In genomic region chr9:107274096-107274495, GRCh38 we compare ENCODE assay signal across 12 cellular contexts. TPM values are rescaled to one million over a fixed set of nuclear protein-coding genes. Genes with fewer than 3 reads are reported as not detected.
DNase-seq lines count a peak whose midpoint lies in the region; ATAC-seq and TF ChIP-seq lines count a peak whose summit lies in the region.
"Had no signal": no experiment of that assay in that cellular context is flagged by ENCODE, and none has a peak within 500 bp of the region (broad histone marks: within the 10 kb centered on the region; RNA-seq: fewer than 3 reads in every experiment).

No MANE protein-coding gene starts in this region.

- no peak overlapping the region for H3K27ac ChIP-seq in endodermal cell (ENCODE audit: low read depth, low read length)
- no peak overlapping the region for H3K27ac ChIP-seq in effector memory CD4-positive, alpha-beta T cell (ENCODE audit: insufficient read depth, low read length, poor library complexity, severe bottlenecking)
- H3K27ac ChIP-seq: vagina had no signal

- no peaks in the 10 kb centered on the region for H3K27me3 ChIP-seq in endodermal cell (ENCODE audit: control insufficient read depth, insufficient read depth, low read length, poor library complexity, severe bottlenecking)
- H3K27me3 ChIP-seq in effector memory CD4-positive, alpha-beta T cell (replicated peaks; ENCODE audit: control insufficient read depth, insufficient read depth, low read length, poor library complexity, severe bottlenecking): peaks cover 5% of the 10 kb centered on the region
- H3K27me3 ChIP-seq: BE2C, vagina had no signal

- 81 to 83% methylated on average over 1 of the region's 1 CpG for WGBS in endodermal cell (ENCODE audit: insufficient coverage in 1 of 2, insufficient read length in 1 of 2), 2 experiments

- no peak for DNase-seq in AG10803 (ENCODE audit: low read depth)
- no peak for DNase-seq in endodermal cell
- DNase-seq in effector memory CD4-positive, alpha-beta T cell: no peak
- DNase-seq in activated naive CD4-positive, alpha-beta T cell treated with Interleukin-2 at 50 U/mL for 16 hours: no peak
- DNase-seq in iPS-NIHi7 (ENCODE audit: extremely low spot score): no peak
- DNase-seq: activated naive CD8-positive, alpha-beta T cell treated with anti-CD3 and anti-CD28 coated beads, Interleukin-2, amount 10 ng/mL, durations not matched to agents 7 days and 5 days; BE2C had no signal

- H3K4me1 Mint-ChIP-seq in endodermal cell: peaks cover 9% of the 10 kb centered on the region

- no peaks in the 10 kb centered on the region for H3K9me3 ChIP-seq in endodermal cell (ENCODE audit: control insufficient read depth, low read length)
- no peaks in the 10 kb centered on the region for H3K9me3 ChIP-seq in effector memory CD4-positive, alpha-beta T cell (ENCODE audit: control insufficient read depth, low read length)
- H3K9me3 ChIP-seq: BE2C, vagina had no signal

- H3K27ac Mint-ChIP-seq in endodermal cell: no peak overlapping the region
- H3K27ac Mint-ChIP-seq: activated naive CD8-positive, alpha-beta T cell treated with anti-CD3 and anti-CD28 coated beads, Interleukin-2, amount 10 ng/mL, durations not matched to agents 7 days and 5 days had no signal

- H3K36me3 Mint-ChIP-seq in endodermal cell (ENCODE audit: low read depth): no peaks in the 10 kb centered on the region
- H3K36me3 Mint-ChIP-seq: activated naive CD8-positive, alpha-beta T cell treated with anti-CD3 and anti-CD28 coated beads, Interleukin-2, amount 10 ng/mL, durations not matched to agents 7 days and 5 days had no signal

- H3K9me3 Mint-ChIP-seq in endodermal cell: no peaks in the 10 kb centered on the region
- H3K9me3 Mint-ChIP-seq: activated naive CD8-positive, alpha-beta T cell treated with anti-CD3 and anti-CD28 coated beads, Interleukin-2, amount 10 ng/mL, durations not matched to agents 7 days and 5 days had no signal

- H3K4me3 Mint-ChIP-seq in endodermal cell: no peak overlapping the region
- H3K4me3 Mint-ChIP-seq: activated naive CD8-positive, alpha-beta T cell treated with anti-CD3 and anti-CD28 coated beads, Interleukin-2, amount 10 ng/mL, durations not matched to agents 7 days and 5 days had no signal

- no peaks in the 10 kb centered on the region for H3K36me3 ChIP-seq in endodermal cell (ENCODE audit: control insufficient read depth, insufficient read depth, low read length)
- H3K36me3 ChIP-seq in effector memory CD4-positive, alpha-beta T cell (ENCODE audit: control insufficient read depth, insufficient read depth, low read length): no peaks in the 10 kb centered on the region
- H3K36me3 ChIP-seq: BE2C, vagina had no signal

- H3K9ac ChIP-seq in endodermal cell (ENCODE audit: extremely low read depth, low read length, poor library complexity, severe bottlenecking): no peak overlapping the region

- ATAC-seq in GM19438 (IDR thresholded peaks at IDR 0.05; ENCODE audit: low read depth, unreplicated experiment) (peak; percentile 70), HG03457 (IDR thresholded peaks at IDR 0.05; ENCODE audit: unreplicated experiment) (peak; percentile 62), HG03442 (IDR thresholded peaks at IDR 0.05; ENCODE audit: unreplicated experiment) (no peak)
- ATAC-seq: activated CD4-positive, CD25-positive, alpha-beta regulatory T cell treated with anti-CD3 and anti-CD28 coated beads, Interleukin-2, amount 50 U/mL, for 24 hours had no signal

- H3K4me3 ChIP-seq in AG10803 (ENCODE audit: low read length): no peak overlapping the region
- H3K4me3 ChIP-seq in endodermal cell (ENCODE audit: low read length): no peak overlapping the region
- no peak overlapping the region for H3K4me3 ChIP-seq in effector memory CD4-positive, alpha-beta T cell (ENCODE audit: insufficient read depth, low read depth, low read length, poor library complexity, severe bottlenecking)
- H3K4me3 ChIP-seq: vagina had no signal

- no peaks in the 10 kb centered on the region for H3K4me1 ChIP-seq in endodermal cell (ENCODE audit: control insufficient read depth, insufficient read depth, low read length)
- H3K4me1 ChIP-seq in effector memory CD4-positive, alpha-beta T cell (ENCODE audit: control insufficient read depth, insufficient read depth, low read length, poor library complexity, severe bottlenecking): no peaks in the 10 kb centered on the region

- H3K27me3 Mint-ChIP-seq in endodermal cell (ENCODE audit: insufficient read depth): no peaks in the 10 kb centered on the region

- TF ChIP-seq CTCF in AG10803 (conservative IDR thresholded peaks at IDR 0.05; ENCODE audit: low read length) (peak; percentile 28), endodermal cell (conservative IDR thresholded peaks at IDR 0.05) (peak; percentile 51)

RNA-seq across cellular contexts. Expression of gene RAD23B, which starts 9.0 kb away (rescaled TPM):
- 100 to 1,000 TPM; 154 to 167 TPM for total RNA-seq in endodermal cell
- polyA plus RNA-seq in endodermal cell (2013, experiment 1 of 2): 147 TPM
- 135 TPM for polyA plus RNA-seq in endodermal cell (2013, experiment 2 of 2)
